In the genomic region with DNA sequence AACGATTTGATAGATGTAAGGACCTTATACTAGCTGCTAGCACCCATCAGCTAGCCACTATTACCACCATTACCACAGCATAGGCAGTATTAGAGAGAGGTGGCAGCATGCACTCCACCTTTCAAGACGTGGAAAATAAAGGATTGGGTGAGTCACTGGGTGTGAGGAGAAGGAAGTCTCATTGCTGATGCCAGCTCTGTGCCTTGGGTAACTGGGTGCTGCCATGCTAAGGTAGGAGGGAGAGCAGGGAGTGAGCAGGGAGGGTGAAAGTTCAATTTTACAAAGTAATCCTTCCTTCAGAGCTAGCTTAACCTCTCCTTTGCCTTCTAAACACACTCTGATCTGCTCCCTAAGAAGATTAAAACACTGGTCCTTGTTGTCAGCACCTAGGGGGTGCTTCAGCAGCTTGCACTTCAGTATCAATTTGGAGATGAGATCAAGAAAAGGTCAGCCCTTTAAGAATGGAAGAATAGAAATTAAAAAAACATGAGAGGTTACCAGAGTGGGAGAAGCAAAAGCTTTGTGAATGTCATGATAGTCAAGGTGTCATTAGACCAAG, we compare ENCODE assay signal across 14 cellular contexts. TPM values are rescaled to one million over a fixed set of nuclear protein-coding genes. Genes with fewer than 3 reads are reported as not detected.
DNase-seq lines count a peak whose midpoint lies in the region; ATAC-seq, FAIRE-seq and TF ChIP-seq lines count a peak whose summit lies in the region.
"Had no signal": no experiment of that assay in that cellular context is flagged by ENCODE, and none has a peak within 500 bp of the region (broad histone marks: within the 10 kb centered on the region; RNA-seq: fewer than 3 reads in every experiment).

No MANE protein-coding gene starts in this region.

- no TSS peak for BruUV-seq in HepG2 (replicated peaks; lab: Mats Ljungman, UMichigan)

- no peaks in the 10 kb centered on the region for H4K20me1 ChIP-seq in HepG2 (ENCODE audit: insufficient read depth, low read length)

- peaks cover 21% of the 10 kb centered on the region for H3K79me2 ChIP-seq in HepG2 (ENCODE audit: insufficient read depth, low read length)

- no peak overlapping the region for H3K4me3 ChIP-seq in HepG2 (replicated peaks in 1 of 3; ENCODE audit: insufficient read depth in 1 of 3, low read depth in 2 of 3, low read length in 3 of 3)
- H3K4me3 ChIP-seq in right lobe of liver, result no peak overlapping the region
- H3K4me3 ChIP-seq: thyroid gland had no signal

- ATAC-seq in HepG2 (no peak), right lobe of liver (no peak), esophagus mucosa (peak; percentile 89), HG03342 (IDR thresholded peaks at IDR 0.05; ENCODE audit: unreplicated experiment) (no peak), sciatic nerve (no peak), HG02678 (IDR thresholded peaks at IDR 0.05; ENCODE audit: unreplicated experiment) (no peak)
- ATAC-seq: Right ventricle myocardium inferior had no signal

- TF ChIP-seq POLR2A in HepG2 (IDR thresholded peaks at IDR 0.05; ENCODE audit: insufficient read depth in 1 of 2, low read depth in 2 of 2, low read length in 2 of 2), result no peak
- no peak for TF ChIP-seq POLR2A in right lobe of liver (IDR thresholded peaks at IDR 0.05)

- H3K27me3 ChIP-seq in HepG2 (ENCODE audit: control insufficient read depth in 1 of 2, insufficient read depth in 2 of 2, low read length in 2 of 2) (no peaks in the 10 kb centered on the region), right lobe of liver (no peaks in the 10 kb centered on the region)
- H3K27me3 ChIP-seq: hepatocyte, thyroid gland had no signal

- no peak overlapping the region for H2AFZ ChIP-seq in HepG2 (ENCODE audit: low read length)

- H3K36me3 ChIP-seq in HepG2 (replicated peaks in 1 of 2; ENCODE audit: control insufficient read depth in 1 of 2, insufficient read depth in 2 of 2, low read length in 2 of 2) (no peaks in the 10 kb centered on the region), right lobe of liver (no peaks in the 10 kb centered on the region)
- H3K36me3 ChIP-seq: thyroid gland had no signal

- POLR2A ChIA-PET in HepG2 (lab: Yijun Ruan, JAX), result interaction anchor here (1.2 to 1.5 kb wide), 2 partner anchors 227 to 248 kb away, joined by 3 to 4 read pairs; partner anchors contain the start of gene H3-3A

- no peak for TF ChIP-seq EP300 in HepG2 (IDR thresholded peaks at IDR 0.05; ENCODE audit: low read depth in 2 of 2, low read length in 2 of 2)
- no peak for TF ChIP-seq EP300 in HepG2 (CRISPR knock-in tag; IDR thresholded peaks at IDR 0.05; ENCODE audit: borderline replicate concordance)

- H3K4me2 ChIP-seq in HepG2 (ENCODE audit: low read depth, low read length), result peak overlapping the region; percentile 96

- intact Hi-C loops in HepG2 (cut with micrococcal nuclease; ENCODE audit: unreplicated experiment), result no loop called here
- intact Hi-C loops in right lobe of liver (cut with DNase I), result no loop called here
- intact Hi-C loops in sciatic nerve (cut with DNase I), result no loop called here

- H3K9ac ChIP-seq in HepG2 (ENCODE audit: insufficient read depth, low read depth, low read length), result no peak overlapping the region

- H3K9me3 ChIP-seq in HepG2 (ENCODE audit: low read length), result no peaks in the 10 kb centered on the region
- H3K9me3 ChIP-seq in right lobe of liver, result no peaks in the 10 kb centered on the region
- H3K9me3 ChIP-seq: thyroid gland had no signal

- CTCF ChIA-PET in HepG2 (lab: Yijun Ruan, JAX; ENCODE audit: low intra/inter-chr PET ratio, low total read pairs), result no interaction called here

- TF ChIP-seq CTCF in HepG2 (CRISPR knock-in tag; IDR thresholded peaks at IDR 0.05) (no peak), right lobe of liver (IDR thresholded peaks at IDR 0.05) (no peak)

- H3K27ac ChIP-seq in HepG2 (ENCODE audit: extremely low read length, insufficient read depth, low read length) (no peak overlapping the region), right lobe of liver (no peak overlapping the region)
- H3K27ac ChIP-seq: thyroid gland had no signal

- TF ChIP-seq RAD21 in HepG2 (CRISPR knock-in tag; IDR thresholded peaks at IDR 0.05), result no peak

- in situ Hi-C loops in HepG2 (cut with HindIII; ENCODE audit: extremely low pct_ligation_motif_present, low pct_unique_long_range_greater_than_20kb), result no loop called here

- H3K4me1 ChIP-seq in HepG2 (ENCODE audit: insufficient read depth, low read length), result peaks cover 34% of the 10 kb centered on the region
- H3K4me1 ChIP-seq in right lobe of liver, result peaks cover 0 to 5% (median 0%) of the 10 kb centered on the region in 4 donors

- WGBS in HepG2 (ENCODE audit: low lambda C conversion rate), result 23% methylated on average over 2 of the region's 2 CpGs
- 92% methylated on average over 2 of the region's 2 CpGs for WGBS in right lobe of liver (ENCODE audit: insufficient coverage, low coverage, low lambda C conversion rate, missing lambda C conversion rate)

- DNase-seq in HepG2 (ENCODE audit: low spot score) (no peak), right lobe of liver (no peak), NCI-H82 treated with DMSO at 0.1 percent for 48 hours (lab: John Stamatoyannopoulos, UW; ENCODE audit: unreplicated experiment) (peak; percentile 98), NCI-H748 treated with DMSO at 0.1 percent for 48 hours (lab: John Stamatoyannopoulos, UW) (no peak), sciatic nerve (ENCODE audit: low spot score) (no peak)
- DNase-seq: activated T-cell treated with anti-CD3 and anti-CD28 coated beads, Interleukin-2, amount 50 U/mL, for 1 hour; NCI-H2171; thyroid gland had no signal

- no peak for FAIRE-seq in HepG2 (lab: Jason Lieb, UNC)
- FAIRE-seq: TTC549 had no signal

TF ChIP-seq in HepG2, 621 proteins besides CTCF, POLR2A, EP300 and RAD21 (continues in another document):
- no peak for TF ChIP-seq GPN1 (CRISPR knock-in tag; IDR thresholded peaks at IDR 0.05; ENCODE audit: borderline replicate concordance)
- no peak for TF ChIP-seq SAFB2 (CRISPR knock-in tag; IDR thresholded peaks at IDR 0.05; ENCODE audit: borderline replicate concordance, low read depth)
- no peak for TF ChIP-seq MAZ (IDR thresholded peaks at IDR 0.05; ENCODE audit: borderline replicate concordance, low read depth, low read length)
- TF ChIP-seq MAZ (CRISPR knock-in tag; IDR thresholded peaks at IDR 0.05; ENCODE audit: low read depth), result no peak
- no peak for TF ChIP-seq HIVEP1 (CRISPR knock-in tag; IDR thresholded peaks at IDR 0.05)
- TF ChIP-seq GABPA (IDR thresholded peaks at IDR 0.05; ENCODE audit: low read depth, low read length), result no peak
- TF ChIP-seq GABPA (CRISPR knock-in tag; IDR thresholded peaks at IDR 0.05; ENCODE audit: low read depth), result no peak
- TF ChIP-seq, protein P1, sequence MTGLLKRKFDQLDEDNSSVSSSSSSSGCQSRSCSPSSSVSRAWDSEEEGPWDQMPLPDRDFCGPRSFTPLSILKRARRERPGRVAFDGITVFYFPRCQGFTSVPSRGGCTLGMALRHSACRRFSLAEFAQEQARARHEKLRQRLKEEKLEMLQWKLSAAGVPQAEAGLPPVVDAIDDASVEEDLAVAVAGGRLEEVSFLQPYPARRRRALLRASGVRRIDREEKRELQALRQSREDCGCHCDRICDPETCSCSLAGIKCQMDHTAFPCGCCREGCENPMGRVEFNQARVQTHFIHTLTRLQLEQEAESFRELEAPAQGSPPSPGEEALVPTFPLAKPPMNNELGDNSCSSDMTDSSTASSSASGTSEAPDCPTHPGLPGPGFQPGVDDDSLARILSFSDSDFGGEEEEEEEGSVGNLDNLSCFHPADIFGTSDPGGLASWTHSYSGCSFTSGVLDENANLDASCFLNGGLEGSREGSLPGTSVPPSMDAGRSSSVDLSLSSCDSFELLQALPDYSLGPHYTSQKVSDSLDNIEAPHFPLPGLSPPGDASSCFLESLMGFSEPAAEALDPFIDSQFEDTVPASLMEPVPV (CRISPR knock-in tag; IDR thresholded peaks at IDR 0.05), result no peak
- TF ChIP-seq SRSF9 (IDR thresholded peaks at IDR 0.05; ENCODE audit: borderline replicate concordance, insufficient read depth, low read depth, low read length, poor library complexity, severe bottlenecking), result no peak
- no peak for TF ChIP-seq MED1 (CRISPR knock-in tag; IDR thresholded peaks at IDR 0.05)
- TF ChIP-seq NONO (IDR thresholded peaks at IDR 0.05), result no peak
- no peak for TF ChIP-seq NONO (CRISPR knock-in tag; conservative IDR thresholded peaks at IDR 0.05)
- no peak for TF ChIP-seq ZFP37 (CRISPR knock-in tag; IDR thresholded peaks at IDR 0.05; ENCODE audit: borderline replicate concordance)
- TF ChIP-seq ZNF577 (CRISPR knock-in tag; IDR thresholded peaks at IDR 0.05; ENCODE audit: borderline replicate concordance, low read depth), result no peak
- TF ChIP-seq ZNF138 (CRISPR knock-in tag; IDR thresholded peaks at IDR 0.05; ENCODE audit: low read depth), result no peak
- TF ChIP-seq ZNF879 (CRISPR knock-in tag; IDR thresholded peaks at IDR 0.05), result no peak
- TF ChIP-seq RARA (CRISPR knock-in tag; IDR thresholded peaks at IDR 0.05), result no peak

RNA-seq across cellular contexts. Expression of gene LIN9, which starts 1.8 kb away (rescaled TPM):
- 10.0 and 15.8 TPM in 2 replicates for total RNA-seq in HepG2 (2016; rRNA removed; fragmentation: Illumina TruSeq; extraction: Trizol)
- 4.3 and 5.1 TPM in 2 replicates for total RNA-seq in HepG2 (2016; cell fraction: cytosol; rRNA removed; fragmentation: Illumina TruSeq; extraction: Trizol; ENCODE audit: low read depth)
- 9.7 and 14.6 TPM in 2 replicates for total RNA-seq in HepG2 (2016; cell fraction: insoluble cytoplasmic fraction; rRNA removed; fragmentation: Illumina TruSeq; extraction: Trizol)
- total RNA-seq in HepG2 (2016; cell fraction: membrane; rRNA removed; fragmentation: Illumina TruSeq; extraction: Trizol), result 4.7 and 5.9 TPM in 2 replicates
- 8.9 and 10.4 TPM in 2 replicates for total RNA-seq in HepG2 (2016; cell fraction: nucleus; rRNA removed; fragmentation: Illumina TruSeq; extraction: Trizol)
- polyA plus RNA-seq in HepG2 (2011; rRNA removed), result 1.7 and 3.0 TPM in 2 replicates
- polyA plus RNA-seq in HepG2 (2011; cell fraction: cytosol; rRNA removed), result 1.2 and 1.3 TPM in 2 replicates
- 1.2 and 1.3 TPM in 2 replicates for polyA plus RNA-seq in HepG2 (2011; cell fraction: nucleus; rRNA removed)
- 1.7 and 2.8 TPM in 2 replicates for polyA plus RNA-seq in HepG2 (2012)
- 0.54 and 0.72 TPM in 2 replicates for polyA plus RNA-seq in HepG2 (2016; cell fraction: cytosol; fragmentation: Illumina TruSeq; extraction: Trizol; ENCODE audit: low read depth)
- 10.2 and 11.3 TPM in 2 replicates for polyA plus RNA-seq in HepG2 (2016; cell fraction: insoluble cytoplasmic fraction; fragmentation: Illumina TruSeq; extraction: Trizol; ENCODE audit: low read depth)
- 1.6 and 1.8 TPM in 2 replicates for polyA plus RNA-seq in HepG2 (2016; cell fraction: membrane; fragmentation: Illumina TruSeq; extraction: Trizol; ENCODE audit: low read depth)
- 9.5 and 10.3 TPM in 2 replicates for polyA plus RNA-seq in HepG2 (2016; cell fraction: nucleus; fragmentation: Illumina TruSeq; extraction: Trizol; ENCODE audit: insufficient read depth, low read depth)
- 1.2 and 4.5 TPM in 2 replicates for polyA minus RNA-seq in HepG2 (2011; rRNA and poly(A)+ RNA removed; ENCODE audit: low replicate concordance)
- 2.0 and 2.1 TPM in 2 replicates for polyA minus RNA-seq in HepG2 (2011; cell fraction: cytosol; rRNA and poly(A)+ RNA removed)
- polyA minus RNA-seq in HepG2 (2011; cell fraction: nucleus; rRNA and poly(A)+ RNA removed), result 5.2 and 7.6 TPM in 2 replicates
- total RNA-seq in right lobe of liver, result 1 to 10 TPM in 2 of 6 experiments, under 1 TPM in 4; 0.46 to 1.5 (median 0.91) TPM
- total RNA-seq in esophagus mucosa, result 3.4 TPM
- total RNA-seq in sciatic nerve, result 1.8 TPM
